In genomic region chr9:94864183-94864582, GRCh38 we compare ENCODE assay signal across 22 cellular contexts.
DNase-seq lines count a peak whose midpoint lies in the region; ATAC-seq and TF ChIP-seq lines count a peak whose summit lies in the region.
"Had no signal": no experiment of that assay in that cellular context is flagged by ENCODE, and none has a peak within 500 bp of the region (broad histone marks: within the 10 kb centered on the region; RNA-seq: fewer than 3 reads in every experiment).

No MANE protein-coding gene starts in this region.

- no peaks in the 10 kb centered on the region for H3K27me3 Mint-ChIP-seq in mesothelial cell of epicardium (ENCODE audit: low read depth)
- H3K27me3 Mint-ChIP-seq in activated CD4-positive, alpha-beta memory T cell treated with anti-CD3 and anti-CD28 coated beads, Interleukin-2, amount 10 ng/mL, durations not matched to agents 7 days and 5 days: no peaks in the 10 kb centered on the region
- H3K27me3 Mint-ChIP-seq: brain; effector memory CD8-positive, alpha-beta T cell had no signal

- H3K27me3 ChIP-seq in IMR-90 (ENCODE audit: control insufficient read depth, insufficient read depth, low read length): no peaks in the 10 kb centered on the region
- no peaks in the 10 kb centered on the region for H3K27me3 ChIP-seq in thoracic aorta (replicated peaks; ENCODE audit: insufficient read depth)
- H3K27me3 ChIP-seq: BE2C, upper lobe of left lung had no signal

- H3K4me2 ChIP-seq in IMR-90 (ENCODE audit: low read depth, low read length): 0 out of 2 replicates have a peak overlapping the region, but pooled peaks have one; percentile 32

- no peak overlapping the region for H2AK5ac ChIP-seq in IMR-90 (ENCODE audit: low read depth, low read length)

- no peak overlapping the region for H2AK9ac ChIP-seq in IMR-90 (replicated peaks; ENCODE audit: low read depth, low read length, poor library complexity)

- intact Hi-C loops in IMR-90 (cut with micrococcal nuclease): no loop called here

- peak overlapping the region; percentile 62; the same call in 1 of the 2 replicates for H3K4ac ChIP-seq in IMR-90 (ENCODE audit: low read depth, low read length)

- in situ Hi-C loops in IMR-90 (cut with MboI; ENCODE audit: low sequenced_read_pairs): no loop called here

- H3K4me3 ChIP-seq in IMR-90 (ENCODE audit: insufficient read depth, low read depth, low read length) (no peak overlapping the region), coronary artery (no peak overlapping the region), thoracic aorta (peak overlapping the region; percentile 36)
- H3K4me3 ChIP-seq: upper lobe of left lung had no signal

- no peak overlapping the region for H3K23ac ChIP-seq in IMR-90 (ENCODE audit: low read depth, low read length)

- H3K4me3 Mint-ChIP-seq in mesothelial cell of epicardium: no peak overlapping the region
- no peak overlapping the region for H3K4me3 Mint-ChIP-seq in activated CD4-positive, alpha-beta memory T cell treated with anti-CD3 and anti-CD28 coated beads, Interleukin-2, amount 10 ng/mL, durations not matched to agents 7 days and 5 days
- H3K4me3 Mint-ChIP-seq: naive B cell; T-helper 1 cell treated with Interleukin-12 subunit alpha and Interleukin-12 subunit beta and Interleukin-4 antibody, amounts not matched to agents 30 μg/mL and 1 μg/mL, for 36 hours had no signal

- no peak overlapping the region for H3K14ac ChIP-seq in IMR-90 (replicated peaks; ENCODE audit: low read depth, low read length)

- H3K9me3 ChIP-seq in IMR-90 (ENCODE audit: control insufficient read depth, insufficient read depth, low read length) (no peaks in the 10 kb centered on the region), thoracic aorta (no peaks in the 10 kb centered on the region)
- H3K9me3 ChIP-seq: BE2C, upper lobe of left lung had no signal

- no peak overlapping the region for H2BK20ac ChIP-seq in IMR-90 (ENCODE audit: low read depth, low read length)

- CTCF ChIA-PET in IMR-90 (lab: Yijun Ruan, JAX): interaction anchor here (1.4 kb wide), 1 partner anchor 183 kb away, joined by 3 read pairs; no protein-coding TSS in a partner anchor
- CTCF ChIA-PET in activated CD4-positive, alpha-beta memory T cell treated with anti-CD3 and anti-CD28 coated beads, Interleukin-2, amount 10 ng/mL, durations not matched to agents 7 days and 5 days (lab: Charles Lee): no interaction called here

- H3K4me1 ChIP-seq in IMR-90 (ENCODE audit: control insufficient read depth, insufficient read depth, low read length) (peaks cover 28% of the 10 kb centered on the region), thoracic aorta (ENCODE audit: control insufficient read depth in 1 of 2, low read depth in 2 of 2) (peaks cover 44 to 62% of the 10 kb centered on the region in 2 donors)

- H2BK15ac ChIP-seq in IMR-90 (ENCODE audit: low read depth, low read length): no peak overlapping the region; the same call in 2 of the 3 replicates

- H3K4me1 Mint-ChIP-seq in mesothelial cell of epicardium: peaks cover 50% of the 10 kb centered on the region
- H3K4me1 Mint-ChIP-seq in activated CD4-positive, alpha-beta memory T cell treated with anti-CD3 and anti-CD28 coated beads, Interleukin-2, amount 10 ng/mL, durations not matched to agents 7 days and 5 days: peaks cover 50% of the 10 kb centered on the region

- H3K18ac ChIP-seq in IMR-90 (ENCODE audit: low read depth, low read length): 0 out of 2 replicates have a peak overlapping the region, but pooled peaks have one; percentile 38

- WGBS in IMR-90 (ENCODE audit: extremely low coverage in 2 of 2, insufficient read length in 1 of 2), 2 experiments: no CpG with 5 or more reads among the region's 3 CpGs

- peak overlapping the region; percentile 74 for H3K27ac Mint-ChIP-seq in mesothelial cell of epicardium
- no peak overlapping the region for H3K27ac Mint-ChIP-seq in activated CD4-positive, alpha-beta memory T cell treated with anti-CD3 and anti-CD28 coated beads, Interleukin-2, amount 10 ng/mL, durations not matched to agents 7 days and 5 days

- H3K27ac ChIP-seq in IMR-90 (ENCODE audit: insufficient read depth, low read length) (no peak overlapping the region), coronary artery (peak overlapping the region; percentile 69 to 73), thoracic aorta (peak overlapping the region; percentile 87 to 91)

- dilution Hi-C loops in IMR-90 (cut with HindIII; ENCODE audit: low sequenced_read_pairs, unreplicated experiment): no loop called here

- peaks cover 7% of the 10 kb centered on the region for H3K36me3 Mint-ChIP-seq in mesothelial cell of epicardium
- H3K36me3 Mint-ChIP-seq in activated CD4-positive, alpha-beta memory T cell treated with anti-CD3 and anti-CD28 coated beads, Interleukin-2, amount 10 ng/mL, durations not matched to agents 7 days and 5 days (ENCODE audit: low read depth): peaks cover 17% of the 10 kb centered on the region

- peak overlapping the region; percentile 4 for H2BK5ac ChIP-seq in IMR-90 (ENCODE audit: low read depth, low read length, poor library complexity, severe bottlenecking)

- TF ChIP-seq RAD21 in IMR-90 (IDR thresholded peaks at IDR 0.05; ENCODE audit: low read length): no peak

- H3K9ac ChIP-seq in IMR-90 (ENCODE audit: low read depth, low read length): no peak overlapping the region

- POLR2A ChIA-PET in IMR-90 (lab: Charles Lee; ENCODE audit: unreplicated experiment): no interaction called here
- POLR2A ChIA-PET in activated CD4-positive, alpha-beta memory T cell treated with anti-CD3 and anti-CD28 coated beads, Interleukin-2, amount 10 ng/mL, durations not matched to agents 7 days and 5 days (lab: Charles Lee): interaction anchor here (1.1 kb wide), 1 partner anchor 15 kb away, joined by 4 read pairs; no protein-coding TSS in a partner anchor

- H3K36me3 ChIP-seq in IMR-90 (ENCODE audit: control insufficient read depth, insufficient read depth, low read length) (no peaks in the 10 kb centered on the region), thoracic aorta (no peaks in the 10 kb centered on the region)
- H3K36me3 ChIP-seq: BE2C, upper lobe of left lung had no signal

- BruUV-seq in IMR-90 (replicated peaks; lab: Mats Ljungman, UMichigan): no TSS peak

- H3K56ac ChIP-seq in IMR-90 (ENCODE audit: extremely low read depth, insufficient read depth, low read length): no peak overlapping the region

- H4K5ac ChIP-seq in IMR-90 (ENCODE audit: low read depth, low read length): no peak overlapping the region

- H2AFZ ChIP-seq in IMR-90 (replicated peaks; ENCODE audit: low read length, poor library complexity): no peak overlapping the region

- peaks cover 4% of the 10 kb centered on the region for H3K9me3 Mint-ChIP-seq in mesothelial cell of epicardium
- no peaks in the 10 kb centered on the region for H3K9me3 Mint-ChIP-seq in activated CD4-positive, alpha-beta memory T cell treated with anti-CD3 and anti-CD28 coated beads, Interleukin-2, amount 10 ng/mL, durations not matched to agents 7 days and 5 days
- H3K9me3 Mint-ChIP-seq: effector memory CD8-positive, alpha-beta T cell; T-helper 1 cell treated with Interleukin-12 subunit alpha and Interleukin-12 subunit beta and Interleukin-4 antibody, amounts not matched to agents 30 μg/mL and 1 μg/mL, for 36 hours had no signal

- H3K79me1 ChIP-seq in IMR-90 (ENCODE audit: low read depth in 1 of 2, low read length in 2 of 2): peaks cover 3 to 46% of the 10 kb centered on the region in 2 experiments; a peak in 3 of 4 replicates

- TF ChIP-seq POLR2A in IMR-90 (IDR thresholded peaks at IDR 0.05; ENCODE audit: low read depth, low read length): no peak

- H4K91ac ChIP-seq in IMR-90 (ENCODE audit: insufficient read depth, low read depth, low read length): peak overlapping the region; percentile 30; the same call in 1 of the 2 replicates

- peak; percentile 44 for DNase-seq in IMR-90
- no peak for DNase-seq in coronary artery (ENCODE audit: low spot score)
- no peak for DNase-seq in mesothelial cell of epicardium (ENCODE audit: low spot score in 2 of 2, unreplicated experiment in 2 of 2)
- DNase-seq in thoracic aorta (ENCODE audit: low spot score): no peak
- DNase-seq in kidney tubule cell (ENCODE audit: low spot score): no peak
- DNase-seq in NCI-H82 treated with DMSO at 0.1 percent for 48 hours (lab: John Stamatoyannopoulos, UW; ENCODE audit: unreplicated experiment): no peak
- no peak for DNase-seq in activated CD4-positive, alpha-beta memory T cell treated with anti-CD3 and anti-CD28 coated beads, Interleukin-2, amount 10 ng/mL, durations not matched to agents 7 days and 5 days
- DNase-seq: activated CD4-positive, CD25-positive, alpha-beta regulatory T cell treated with anti-CD3 and anti-CD28 coated beads, Interleukin-2, amount 50 U/mL, for 72 hours; activated CD8-positive, alpha-beta memory T cell treated with anti-CD3 and anti-CD28 coated beads, Interleukin-2, amount 50 U/mL, for 48 hours; activated naive CD4-positive, alpha-beta T cell; BE2C; effector memory CD8-positive, alpha-beta T cell; glutamatergic neuron; H7; kidney glomerular epithelial cell; naive B cell; NCI-H2081; NCI-H69; stimulated activated CD4-positive, alpha-beta T cell treated with anti-CD3 and anti-CD28 coated beads, Interleukin-1b, Interleukin-23, amount 100 ng/mL, for 48 hours; upper lobe of left lung had no signal

- ATAC-seq in IMR-90 (ENCODE audit: low read depth) (no peak), thoracic aorta (ENCODE audit: insufficient number of reproducible peaks, low FRiP score, low read depth) (no peak)
- ATAC-seq: effector memory CD8-positive, alpha-beta T cell had no signal

- TF ChIP-seq CTCF in IMR-90 (conservative IDR thresholded peaks at IDR 0.05; ENCODE audit: low read depth, low read length) (no peak), coronary artery (IDR thresholded peaks at IDR 0.05) (no peak), mesothelial cell of epicardium (IDR thresholded peaks at IDR 0.05; ENCODE audit: unreplicated experiment) (no peak), thoracic aorta (IDR thresholded peaks at IDR 0.05) (no peak)

- peak overlapping the region; percentile 58; the same call in 1 of the 2 replicates for H2BK120ac ChIP-seq in IMR-90 (ENCODE audit: low read depth, low read length)

- H4K8ac ChIP-seq in IMR-90 (ENCODE audit: low read depth in 2 of 2, low read length in 2 of 2): no peak overlapping the region

- H3K9me1 ChIP-seq in IMR-90 (ENCODE audit: insufficient read depth, low read length): peaks cover 37% of the 10 kb centered on the region

- 0 out of 2 replicates have a peak, but pooled peaks cover 5% of the 10 kb centered on the region for H4K20me1 ChIP-seq in IMR-90 (ENCODE audit: insufficient read depth, low read length)

TF ChIP-seq in IMR-90, 13 proteins besides CTCF, POLR2A, EP300 and RAD21 (continues in another document):
- TF ChIP-seq NFE2L2 (IDR thresholded peaks at IDR 0.05; ENCODE audit: low read depth, low read length) (no peak), RCOR1 (IDR thresholded peaks at IDR 0.05; ENCODE audit: insufficient replicate concordance, low read length) (no peak), BHLHE40 (IDR thresholded peaks at IDR 0.05; ENCODE audit: low read depth, low read length) (no peak)
